In the genomic region with DNA sequence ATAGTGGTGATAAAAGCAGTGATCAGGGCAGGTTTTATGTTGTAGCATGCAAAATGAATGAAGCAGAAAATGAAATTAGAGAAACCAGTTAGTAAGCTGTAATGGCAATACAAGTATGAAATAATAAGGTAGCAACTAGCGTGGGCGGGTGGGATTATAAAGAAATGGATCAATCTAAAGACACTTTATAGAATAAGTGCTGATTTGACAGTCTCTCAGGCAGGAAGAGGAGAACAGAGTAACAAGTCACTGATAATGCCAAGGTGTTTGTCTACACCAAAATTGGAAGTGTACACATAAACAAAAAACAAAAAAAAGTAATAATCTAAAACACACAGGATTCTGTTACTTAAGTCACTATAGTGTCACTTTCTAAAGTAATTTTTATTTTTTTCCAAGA, we compare ENCODE assay signal across 22 cellular contexts. TPM values are rescaled to one million over a fixed set of nuclear protein-coding genes. Genes with fewer than 3 reads are reported as not detected.
DNase-seq lines count a peak whose midpoint lies in the region; ATAC-seq, FAIRE-seq and TF ChIP-seq lines count a peak whose summit lies in the region.
"Had no signal": no experiment of that assay in that cellular context is flagged by ENCODE, and none has a peak within 500 bp of the region (broad histone marks: within the 10 kb centered on the region; RNA-seq: fewer than 3 reads in every experiment).

No MANE protein-coding gene starts in this region.

- H3K79me2 ChIP-seq in HepG2 (ENCODE audit: insufficient read depth, low read length): no peaks in the 10 kb centered on the region

- H3K4me1 Mint-ChIP-seq in natural killer cell treated with Interleukin-12 subunit alpha and Interleukin-12 subunit beta and Interleukin-15 and Interleukin-18, amount 100 ng/mL, for 72 hours (ENCODE audit: low read depth in 2 of 2): peaks cover 68 to 73% of the 10 kb centered on the region in 2 donors
- H3K4me1 Mint-ChIP-seq in activated naive CD4-positive, alpha-beta T cell treated with anti-CD3 and anti-CD28 coated beads for 36 hours (ENCODE audit: low read depth): no peaks in the 10 kb centered on the region
- H3K4me1 Mint-ChIP-seq: B cell had no signal

- in situ Hi-C loops in HepG2 (cut with HindIII; ENCODE audit: extremely low pct_ligation_motif_present, low pct_unique_long_range_greater_than_20kb): no loop called here

- intact Hi-C loops in HepG2 (cut with micrococcal nuclease; ENCODE audit: unreplicated experiment) (no loop called here), right lobe of liver (cut with DNase I) (no loop called here)
- intact Hi-C loops in activated naive CD4-positive, alpha-beta T cell treated with anti-CD3 and anti-CD28 coated beads for 36 hours (cut with micrococcal nuclease): no loop called here

- FAIRE-seq in HepG2 (lab: Jason Lieb, UNC): no peak
- FAIRE-seq: HTR-8/SVneo had no signal

- peak overlapping the region; percentile 73 to 96 for H3K27ac Mint-ChIP-seq in natural killer cell treated with Interleukin-12 subunit alpha and Interleukin-12 subunit beta and Interleukin-15 and Interleukin-18, amount 100 ng/mL, for 72 hours
- H3K27ac Mint-ChIP-seq in activated naive CD4-positive, alpha-beta T cell treated with anti-CD3 and anti-CD28 coated beads for 36 hours: no peak overlapping the region
- H3K27ac Mint-ChIP-seq: B cell had no signal

- no peak overlapping the region for H3K4me3 Mint-ChIP-seq in natural killer cell treated with Interleukin-12 subunit alpha and Interleukin-12 subunit beta and Interleukin-15 and Interleukin-18, amount 100 ng/mL, for 72 hours
- no peak overlapping the region for H3K4me3 Mint-ChIP-seq in activated naive CD4-positive, alpha-beta T cell treated with anti-CD3 and anti-CD28 coated beads for 36 hours
- H3K4me3 Mint-ChIP-seq: B cell; CD8-positive, alpha-beta memory T cell had no signal

- H3K9me3 Mint-ChIP-seq in natural killer cell treated with Interleukin-12 subunit alpha and Interleukin-12 subunit beta and Interleukin-15 and Interleukin-18, amount 100 ng/mL, for 72 hours: no peaks in the 10 kb centered on the region
- no peaks in the 10 kb centered on the region for H3K9me3 Mint-ChIP-seq in activated naive CD4-positive, alpha-beta T cell treated with anti-CD3 and anti-CD28 coated beads for 36 hours
- H3K9me3 Mint-ChIP-seq: CD8-positive, alpha-beta memory T cell had no signal

- H3K36me3 Mint-ChIP-seq in natural killer cell treated with Interleukin-12 subunit alpha and Interleukin-12 subunit beta and Interleukin-15 and Interleukin-18, amount 100 ng/mL, for 72 hours: peaks cover 5% of the 10 kb centered on the region
- peaks cover 2% of the 10 kb centered on the region for H3K36me3 Mint-ChIP-seq in activated naive CD4-positive, alpha-beta T cell treated with anti-CD3 and anti-CD28 coated beads for 36 hours (ENCODE audit: low read depth)

- H3K27me3 ChIP-seq in HepG2 (ENCODE audit: control insufficient read depth in 1 of 2, insufficient read depth in 2 of 2, low read length in 2 of 2) (no peaks in the 10 kb centered on the region), right lobe of liver (no peaks in the 10 kb centered on the region)
- H3K27me3 ChIP-seq: SJSA1 had no signal

- DNase-seq in HepG2 (ENCODE audit: low spot score) (no peak), right lobe of liver (no peak), SK-N-MC (ENCODE audit: low read depth, low spot score) (no peak), DMS114 treated with DMSO at 0.1 percent for 48 hours (lab: John Stamatoyannopoulos, UW; ENCODE audit: unreplicated experiment) (no peak)
- DNase-seq in natural killer cell treated with Interleukin-12 subunit alpha and Interleukin-12 subunit beta and Interleukin-15 and Interleukin-18, amount 100 ng/mL, for 72 hours (ENCODE audit: low spot score): no peak
- no peak for DNase-seq in activated naive CD4-positive, alpha-beta T cell treated with anti-CD3 and anti-CD28 coated beads for 36 hours
- DNase-seq: CD8-positive, alpha-beta memory T cell; DMS 273 treated with DMSO at 0.1 percent for 48 hours; H7; MM.1S; NCI-H2029; NCI-H446; NCI-H526 treated with DMSO at 0.1 percent for 48 hours; PC-9 had no signal

- H3K4me1 ChIP-seq in HepG2 (ENCODE audit: insufficient read depth, low read length) (peaks cover 27% of the 10 kb centered on the region), right lobe of liver (peaks cover 0 to 11% (median 4%) of the 10 kb centered on the region in 4 donors)

- CTCF ChIA-PET in HepG2 (lab: Yijun Ruan, JAX; ENCODE audit: low intra/inter-chr PET ratio, low total read pairs): no interaction called here
- CTCF ChIA-PET in activated naive CD4-positive, alpha-beta T cell treated with anti-CD3 and anti-CD28 coated beads for 36 hours (lab: Charles Lee): no interaction called here

- POLR2A ChIA-PET in HepG2 (lab: Yijun Ruan, JAX): interaction anchor here (1.8 kb wide), 1 partner anchor 122 kb away, joined by 5 read pairs; no protein-coding TSS in a partner anchor

- no peak for TF ChIP-seq CTCF in HepG2 (CRISPR knock-in tag; IDR thresholded peaks at IDR 0.05)
- TF ChIP-seq CTCF in right lobe of liver (IDR thresholded peaks at IDR 0.05): no peak

- no peak overlapping the region for H2AFZ ChIP-seq in HepG2 (ENCODE audit: low read length)
- H2AFZ ChIP-seq: GM23248, PC-9 had no signal

- BruUV-seq in HepG2 (replicated peaks; lab: Mats Ljungman, UMichigan): no TSS peak

- WGBS in HepG2 (ENCODE audit: low lambda C conversion rate): 94% methylated on average over 2 of the region's 2 CpGs
- WGBS in right lobe of liver (ENCODE audit: insufficient coverage, low coverage, low lambda C conversion rate, missing lambda C conversion rate): 94% methylated on average over 2 of the region's 2 CpGs

- no peak for ATAC-seq in HepG2
- no peak for ATAC-seq in right lobe of liver
- ATAC-seq in natural killer cell treated with Interleukin-12 subunit alpha and Interleukin-12 subunit beta and Interleukin-15 and Interleukin-18, amount 100 ng/mL, for 72 hours: no peak
- no peak for ATAC-seq in GM19324 (IDR thresholded peaks at IDR 0.05; ENCODE audit: low FRiP score, unreplicated experiment)
- ATAC-seq: Right ventricle myocardium inferior had no signal

- H3K9ac ChIP-seq in HepG2 (ENCODE audit: insufficient read depth, low read depth, low read length): no peak overlapping the region
- H3K9ac ChIP-seq in SK-N-MC (ENCODE audit: insufficient read length): peak overlapping the region; percentile 12
- H3K9ac ChIP-seq: GM23248, KMS-11 had no signal

- H3K27ac ChIP-seq in HepG2 (ENCODE audit: extremely low read length, insufficient read depth, low read length) (no peak overlapping the region), right lobe of liver (no peak overlapping the region), SK-N-MC (peak overlapping the region; percentile 38)
- H3K27ac ChIP-seq: C4-2B, GM23248, KMS-11, PC-9 had no signal

- H3K9me3 ChIP-seq in HepG2 (ENCODE audit: low read length) (no peaks in the 10 kb centered on the region), right lobe of liver (no peaks in the 10 kb centered on the region), SK-N-MC (ENCODE audit: low read depth, low read length) (no peaks in the 10 kb centered on the region)
- H3K9me3 ChIP-seq: SJSA1 had no signal

- TF ChIP-seq EP300 in HepG2 (IDR thresholded peaks at IDR 0.05; ENCODE audit: low read depth in 2 of 2, low read length in 2 of 2) (no peak), HepG2 (CRISPR knock-in tag; IDR thresholded peaks at IDR 0.05; ENCODE audit: borderline replicate concordance) (no peak)

- TF ChIP-seq POLR2A in HepG2 (IDR thresholded peaks at IDR 0.05; ENCODE audit: insufficient read depth in 1 of 2, low read depth in 2 of 2, low read length in 2 of 2) (no peak), right lobe of liver (IDR thresholded peaks at IDR 0.05) (no peak)

- H3K27me3 Mint-ChIP-seq in natural killer cell treated with Interleukin-12 subunit alpha and Interleukin-12 subunit beta and Interleukin-15 and Interleukin-18, amount 100 ng/mL, for 72 hours: no peaks in the 10 kb centered on the region
- no peaks in the 10 kb centered on the region for H3K27me3 Mint-ChIP-seq in activated naive CD4-positive, alpha-beta T cell treated with anti-CD3 and anti-CD28 coated beads for 36 hours (ENCODE audit: low read depth)
- H3K27me3 Mint-ChIP-seq: B cell; CD8-positive, alpha-beta memory T cell had no signal

- H3K4me3 ChIP-seq in HepG2 (replicated peaks in 1 of 3; ENCODE audit: insufficient read depth in 1 of 3, low read depth in 2 of 3, low read length in 3 of 3) (no peak overlapping the region), right lobe of liver (no peak overlapping the region), SK-N-MC (no peak overlapping the region)
- H3K4me3 ChIP-seq: GM23248, PC-9, SJSA1 had no signal

- H3K36me3 ChIP-seq in HepG2 (replicated peaks in 1 of 2; ENCODE audit: control insufficient read depth in 1 of 2, insufficient read depth in 2 of 2, low read length in 2 of 2) (peaks cover 2 to 4% of the 10 kb centered on the region in 2 experiments; a peak in 2 of 5 replicates), right lobe of liver (no peaks in the 10 kb centered on the region), SK-N-MC (ENCODE audit: insufficient read depth, low read length) (0 out of 2 replicates have a peak, but pooled peaks cover 4% of the 10 kb centered on the region)
- H3K36me3 ChIP-seq: SJSA1 had no signal

- no peaks in the 10 kb centered on the region for H4K20me1 ChIP-seq in HepG2 (ENCODE audit: insufficient read depth, low read length)

- H3K4me2 ChIP-seq in HepG2 (ENCODE audit: low read depth, low read length): no peak overlapping the region
- H3K4me2 ChIP-seq: KMS-11, PC-9 had no signal

- TF ChIP-seq RAD21 in HepG2 (CRISPR knock-in tag; IDR thresholded peaks at IDR 0.05): no peak

RNA-seq across cellular contexts. Expression of a gene that starts 51.0 kb away (rescaled TPM):
- total RNA-seq in HepG2 (2016; rRNA removed; fragmentation: Illumina TruSeq; extraction: Trizol) (32.0 and 104 TPM in 2 replicates), right lobe of liver (100 to 1,000 TPM; 147 to 220 (median 178) TPM)
- 39.6 and 40.9 TPM in 2 replicates for total RNA-seq in HepG2 (2016; cell fraction: cytosol; rRNA removed; fragmentation: Illumina TruSeq; extraction: Trizol; ENCODE audit: low read depth)
- 30.2 and 107 TPM in 2 replicates for total RNA-seq in HepG2 (2016; cell fraction: insoluble cytoplasmic fraction; rRNA removed; fragmentation: Illumina TruSeq; extraction: Trizol)
- 84.5 and 86.5 TPM in 2 replicates for total RNA-seq in HepG2 (2016; cell fraction: membrane; rRNA removed; fragmentation: Illumina TruSeq; extraction: Trizol)
- 54.5 and 55.6 TPM in 2 replicates for total RNA-seq in HepG2 (2016; cell fraction: nucleus; rRNA removed; fragmentation: Illumina TruSeq; extraction: Trizol)
- 137 and 144 TPM in 2 replicates for polyA plus RNA-seq in HepG2 (2011; rRNA removed)
- 140 and 145 TPM in 2 replicates for polyA plus RNA-seq in HepG2 (2011; cell fraction: cytosol; rRNA removed)
- 80.5 and 83.2 TPM in 2 replicates for polyA plus RNA-seq in HepG2 (2011; cell fraction: nucleus; rRNA removed)
- polyA plus RNA-seq in HepG2 (2012): 391 and 423 TPM in 2 replicates
- polyA plus RNA-seq in HepG2 (2016; cell fraction: cytosol; fragmentation: Illumina TruSeq; extraction: Trizol; ENCODE audit: low read depth): 248 and 249 TPM in 2 replicates
- 461 and 517 TPM in 2 replicates for polyA plus RNA-seq in HepG2 (2016; cell fraction: insoluble cytoplasmic fraction; fragmentation: Illumina TruSeq; extraction: Trizol; ENCODE audit: low read depth)
- 274 and 290 TPM in 2 replicates for polyA plus RNA-seq in HepG2 (2016; cell fraction: membrane; fragmentation: Illumina TruSeq; extraction: Trizol; ENCODE audit: low read depth)
- polyA plus RNA-seq in HepG2 (2016; cell fraction: nucleus; fragmentation: Illumina TruSeq; extraction: Trizol; ENCODE audit: insufficient read depth, low read depth): 271 and 294 TPM in 2 replicates
- polyA minus RNA-seq in HepG2 (2011; rRNA and poly(A)+ RNA removed; ENCODE audit: low replicate concordance): 74.9 and 159 TPM in 2 replicates
- polyA minus RNA-seq in HepG2 (2011; cell fraction: cytosol; rRNA and poly(A)+ RNA removed): 114 and 126 TPM in 2 replicates
- 41.5 and 41.8 TPM in 2 replicates for polyA minus RNA-seq in HepG2 (2011; cell fraction: nucleus; rRNA and poly(A)+ RNA removed)
- 100 to 1,000 TPM; 357 to 363 TPM for total RNA-seq in natural killer cell treated with Interleukin-12 subunit alpha and Interleukin-12 subunit beta and Interleukin-15 and Interleukin-18, amount 100 ng/mL, for 72 hours
- 100 to 1,000 TPM; 363 to 374 TPM for total RNA-seq in activated naive CD4-positive, alpha-beta T cell treated with anti-CD3 and anti-CD28 coated beads for 36 hours
